Comparison of ENCODE assay signal across 17 cellular contexts in genomic region chr17:6517017-6517416, GRCh38.
"Had no signal": no experiment of that assay in that cellular context is flagged by ENCODE, and none has a peak within 500 bp of the region (broad histone marks: within the 10 kb centered on the region; RNA-seq: fewer than 3 reads in every experiment).

No MANE protein-coding gene starts in this region.

- DNase-seq: effector memory CD8-positive, alpha-beta T cell; foreskin keratinocyte; immature natural killer cell; left ventricle myocardium inferior; lower lobe of right lung; mesenchymal stem cell; midbrain; naive B cell; retina; stimulated activated CD4-positive, alpha-beta T cell treated with anti-CD3 and anti-CD28 coated beads, Interleukin-15, amount 100 ng/mL, for 24 hours; stimulated activated CD4-positive, alpha-beta T cell treated with anti-CD3 and anti-CD28 coated beads, Interleukin-1b, Interleukin-23, amount 100 ng/mL, for 48 hours; stimulated activated CD4-positive, alpha-beta T cell treated with anti-CD3 and anti-CD28 coated beads, Interleukin-4, amount 100 ng/mL, for 24 hours; stimulated activated naive CD8-positive, alpha-beta T cell treated with anti-CD3 and anti-CD28 coated beads, Interleukin-15, amount 100 ng/mL, for 72 hours; testis; upper lobe of right lung had no signal

- ATAC-seq: effector memory CD8-positive, alpha-beta T cell; foreskin keratinocyte; lower lobe of right lung; right lobe of liver; stimulated activated memory B cell treated with anti-CD40 and anti-IgM and Interleukin-4, amounts not matched to agents 10 μg/mL and 1 μg/mL and 100 μg/mL, for 72 hours; stimulated activated naive CD8-positive, alpha-beta T cell treated with anti-CD3 and anti-CD28 coated beads, Interleukin-15, amount 100 ng/mL, for 72 hours; upper lobe of right lung had no signal
